Comparison of ENCODE assay signal across 8 cellular contexts in genomic region chr1:225810579-225811538, GRCh38. TPM values are rescaled to one million over a fixed set of nuclear protein-coding genes. Genes with fewer than 3 reads are reported as not detected.
A peak's percentile ranks its signal among the peaks of the same experiment; 100 is the strongest.
DNase-seq lines count a peak whose midpoint lies in the region; ATAC-seq and TF ChIP-seq lines count a peak whose summit lies in the region.
"Not testable (repeated sequence)": the region's sequence is repeated elsewhere in the genome, so short reads cannot be mapped to it uniquely, and the experiment has no call there.

No MANE protein-coding gene starts in this region.

- not testable (repeated sequence) for H3K27me3 ChIP-seq in GM23338 (ENCODE audit: insufficient read depth); iPS DF 6.9 (ENCODE audit: control insufficient read depth, insufficient read depth, low read length); mucosa of rectum (ENCODE audit: control insufficient read depth in 2 of 2, insufficient read depth in 2 of 2, low read length in 2 of 2)

- not testable (repeated sequence) for TF ChIP-seq CTCF in GM23338 (conservative IDR thresholded peaks at IDR 0.05; ENCODE audit: low read depth in 2 of 2)

- in situ Hi-C loops in ACHN (cut with HindIII; ENCODE audit: low pct_ligation_motif_present, low pct_unique_long_range_greater_than_20kb, low sequenced_read_pairs): not testable (repeated sequence)

- H3K9me2 ChIP-seq in GM23338 (ENCODE audit: insufficient read depth): not testable (repeated sequence)

- H3K9me3 ChIP-seq in iPS DF 6.9 (ENCODE audit: control insufficient read depth, insufficient read depth, low read length); mucosa of rectum (ENCODE audit: control insufficient read depth in 2 of 2, low read length in 2 of 2): not testable (repeated sequence)

- H2AFZ ChIP-seq in GM23338: 0 out of 2 replicates have a peak overlapping the region, but pooled peaks have one; percentile 69

- peak overlapping the region; percentile 92 for H3K4me2 ChIP-seq in GM23338

- no CpG with 5 or more reads among the region's 29 CpGs for WGBS in iPS DF 6.9 (ENCODE audit: insufficient coverage, insufficient read length)

- peak; percentile 28 for ATAC-seq in GM23338
- ATAC-seq in activated T-cell treated with anti-CD3 and anti-CD28 coated beads, Interleukin-2, amount 50 U/mL, for 72 hours (replicated peaks in 1 of 2): not testable (repeated sequence)

- H3K9me3 Mint-ChIP-seq in GM23338; activated T-cell treated with anti-CD3 and anti-CD28 coated beads, Interleukin-2, amount 50 U/mL, for 72 hours; dendritic cell treated with granulocyte-macrophage colony-stimulating factor and Interleukin-4, amounts not matched to agents 40 ng/mL and 50 ng/mL, for 4 days: not testable (repeated sequence)

- peaks cover 35% of the 10 kb centered on the region for H3K79me2 ChIP-seq in GM23338 (replicated peaks; ENCODE audit: insufficient read depth)

- peak overlapping the region; percentile 41 to 81 for H3K9ac ChIP-seq in mucosa of rectum (ENCODE audit: low read depth in 1 of 2, low read length in 2 of 2)

- H3K4me1 Mint-ChIP-seq in GM23338: peaks cover 29% of the 10 kb centered on the region
- peaks cover 11% of the 10 kb centered on the region for H3K4me1 Mint-ChIP-seq in activated T-cell treated with anti-CD3 and anti-CD28 coated beads, Interleukin-2, amount 50 U/mL, for 72 hours (ENCODE audit: low read depth)
- H3K4me1 Mint-ChIP-seq in dendritic cell treated with granulocyte-macrophage colony-stimulating factor and Interleukin-4, amounts not matched to agents 40 ng/mL and 50 ng/mL, for 4 days (ENCODE audit: low read depth): peaks cover 57% of the 10 kb centered on the region

- peaks cover 13% of the 10 kb centered on the region for H3K36me3 Mint-ChIP-seq in GM23338 (ENCODE audit: low read depth)
- not testable (repeated sequence) for H3K36me3 Mint-ChIP-seq in activated T-cell treated with anti-CD3 and anti-CD28 coated beads, Interleukin-2, amount 50 U/mL, for 72 hours (ENCODE audit: insufficient read depth in 2 of 2)
- H3K36me3 Mint-ChIP-seq in dendritic cell treated with granulocyte-macrophage colony-stimulating factor and Interleukin-4, amounts not matched to agents 40 ng/mL and 50 ng/mL, for 4 days (ENCODE audit: low read depth): peaks cover 15% of the 10 kb centered on the region

- H3K27ac ChIP-seq in GM23338 (ENCODE audit: low read depth) (peak overlapping the region; percentile 71; the same call in 1 of the 2 replicates), mucosa of rectum (ENCODE audit: low read depth in 2 of 2, low read length in 2 of 2) (peak overlapping the region; percentile 72 to 74), skin epidermis (peak overlapping the region in 18 of 21 experiments; percentile 3 to 83 (median 74))
- H3K27ac ChIP-seq in iPS DF 6.9 (ENCODE audit: low read length): not testable (repeated sequence)

- DNase-seq in ACHN (peak; percentile 25), GM23338 (ENCODE audit: low spot score) (peak; percentile 77), NCI-H82 treated with DMSO at 0.1 percent for 48 hours (lab: John Stamatoyannopoulos, UW; ENCODE audit: unreplicated experiment) (peak; percentile 58)
- not testable (repeated sequence) for DNase-seq in activated T-cell treated with anti-CD3 and anti-CD28 coated beads, Interleukin-2, amount 50 U/mL, for 72 hours; iPS DF 6.9 (ENCODE audit: low read depth, low spot score)

- H4K20me1 ChIP-seq in GM23338 (replicated peaks; ENCODE audit: insufficient read depth): not testable (repeated sequence)

- peak overlapping the region; percentile 90 for H3K4me3 Mint-ChIP-seq in GM23338
- H3K4me3 Mint-ChIP-seq in activated T-cell treated with anti-CD3 and anti-CD28 coated beads, Interleukin-2, amount 50 U/mL, for 72 hours: peak overlapping the region; percentile 74 to 82
- H3K4me3 Mint-ChIP-seq in dendritic cell treated with granulocyte-macrophage colony-stimulating factor and Interleukin-4, amounts not matched to agents 40 ng/mL and 50 ng/mL, for 4 days: peak overlapping the region; percentile 90

- H3K27me3 Mint-ChIP-seq in GM23338 (ENCODE audit: insufficient read depth, low read depth, poor library complexity): peaks cover 17% of the 10 kb centered on the region
- not testable (repeated sequence) for H3K27me3 Mint-ChIP-seq in activated T-cell treated with anti-CD3 and anti-CD28 coated beads, Interleukin-2, amount 50 U/mL, for 72 hours (ENCODE audit: low read depth)
- H3K27me3 Mint-ChIP-seq in dendritic cell treated with granulocyte-macrophage colony-stimulating factor and Interleukin-4, amounts not matched to agents 40 ng/mL and 50 ng/mL, for 4 days: peaks cover 15% of the 10 kb centered on the region

- H3K4me1 ChIP-seq in GM23338 (ENCODE audit: insufficient read depth): peaks cover 36% of the 10 kb centered on the region
- not testable (repeated sequence) for H3K4me1 ChIP-seq in iPS DF 6.9 (ENCODE audit: control insufficient read depth, insufficient read depth, low read length)
- peaks cover 32 to 34% of the 10 kb centered on the region in 2 donors for H3K4me1 ChIP-seq in mucosa of rectum (ENCODE audit: control insufficient read depth in 2 of 2, insufficient read depth in 2 of 2, low read length in 2 of 2)

- peaks cover 34% of the 10 kb centered on the region; the same call in 1 of the 2 replicates for H3F3A ChIP-seq in GM23338 (replicated peaks; ENCODE audit: low read depth)

- H3K27ac Mint-ChIP-seq in GM23338: peak overlapping the region; percentile 46
- not testable (repeated sequence) for H3K27ac Mint-ChIP-seq in activated T-cell treated with anti-CD3 and anti-CD28 coated beads, Interleukin-2, amount 50 U/mL, for 72 hours
- H3K27ac Mint-ChIP-seq in dendritic cell treated with granulocyte-macrophage colony-stimulating factor and Interleukin-4, amounts not matched to agents 40 ng/mL and 50 ng/mL, for 4 days: peak overlapping the region; percentile 82

- intact Hi-C loops in dendritic cell treated with granulocyte-macrophage colony-stimulating factor and Interleukin-4, amounts not matched to agents 40 ng/mL and 50 ng/mL, for 4 days (cut with micrococcal nuclease): loop anchor here (5.0 kb wide), 1 partner anchor 34 kb away; the partner anchor contains the start of gene SRP9

- H3K4me3 ChIP-seq in GM23338 (peak overlapping the region; percentile 90), iPS DF 6.9 (ENCODE audit: low read length) (peak overlapping the region; percentile 57; the same call in 1 of the 2 replicates), mucosa of rectum (ENCODE audit: low read length in 2 of 2) (peak overlapping the region; percentile 75 to 84), skin epidermis (peak overlapping the region; percentile 41 to 81 (median 60))

- not testable (repeated sequence) for H3K36me3 ChIP-seq in GM23338 (ENCODE audit: insufficient read depth); iPS DF 6.9 (ENCODE audit: control insufficient read depth, insufficient read depth, low read length); mucosa of rectum (ENCODE audit: control insufficient read depth in 2 of 2, insufficient read depth in 2 of 2, low read length in 2 of 2)

TF ChIP-seq in GM23338, 12 proteins besides CTCF, POLR2A, EP300 and RAD21:
- peak; percentile 15 for TF ChIP-seq REST (IDR thresholded peaks at IDR 0.05; ENCODE audit: unreplicated experiment)

RNA-seq across cellular contexts. Expression of gene EPHX1, which starts 0.9 kb away (rescaled TPM):
- 46.5 and 47.0 TPM in 2 replicates for total RNA-seq in GM23338 (2014; rRNA removed; shearing (Covaris generic))
- 15.3 and 17.3 TPM in 2 replicates for polyA plus RNA-seq in GM23338 (2016; fragmentation: Nextera tagmentation; extraction: Ambion mirVana)
- 1 to 10 TPM; 2.6 to 3.8 TPM for total RNA-seq in activated T-cell treated with anti-CD3 and anti-CD28 coated beads, Interleukin-2, amount 50 U/mL, for 72 hours

RNA-seq across cellular contexts. Expression of gene SRP9, which starts 33.2 kb away (rescaled TPM):
- total RNA-seq in GM23338 (2014; rRNA removed; shearing (Covaris generic)): 640 and 749 TPM in 2 replicates
- polyA plus RNA-seq in GM23338 (2016; fragmentation: Nextera tagmentation; extraction: Ambion mirVana): 590 and 728 TPM in 2 replicates
- 100 to 1,000 TPM; 217 to 239 TPM for total RNA-seq in activated T-cell treated with anti-CD3 and anti-CD28 coated beads, Interleukin-2, amount 50 U/mL, for 72 hours
